ENCODE assay signal across 8 cellular contexts in the genomic region with DNA sequence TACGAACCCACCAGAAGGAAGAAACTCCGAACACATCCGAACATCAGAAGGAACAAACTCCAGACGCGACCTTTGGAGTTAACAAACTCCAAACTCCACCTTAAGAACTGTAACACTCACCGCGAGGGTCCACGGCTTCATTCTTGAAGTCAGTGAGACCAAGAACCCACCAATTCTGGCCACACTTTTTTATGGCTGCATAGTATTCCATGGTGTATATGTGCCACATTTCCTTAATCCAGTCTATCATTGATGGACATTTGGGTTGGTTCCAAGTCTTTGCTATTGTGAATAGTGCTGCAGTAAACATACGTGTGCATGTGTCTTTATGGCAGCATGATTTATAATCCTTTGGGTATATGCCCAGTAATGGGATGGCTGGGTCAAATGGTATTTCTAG. TPM values are rescaled to one million over a fixed set of nuclear protein-coding genes. Genes with fewer than 3 reads are reported as not detected.
"Had no signal": no experiment of that assay in that cellular context is flagged by ENCODE, and none has a peak within 500 bp of the region (broad histone marks: within the 10 kb centered on the region; RNA-seq: fewer than 3 reads in every experiment).

No MANE protein-coding gene starts in this region.

RNA-seq across cellular contexts. Expression of gene SRSF12, which starts 51.8 kb away (rescaled TPM):
- total RNA-seq: activated B cell treated with CpG ODN at 0.5 μM for 24 hours; activated CD4-positive, alpha-beta memory T cell treated with anti-CD3 and anti-CD28 coated beads, Interleukin-2, amount 10 ng/mL, durations not matched to agents 7 days and 5 days; activated CD4-positive, alpha-beta T cell treated with anti-CD3 and anti-CD28 coated beads, Interleukin-2, amount 10 ng/mL, durations not matched to agents 7 days and 5 days; activated CD8-positive, alpha-beta memory T cell treated with anti-CD3 and anti-CD28 coated beads, Interleukin-2, amount 10 ng/mL, durations not matched to agents 7 days and 5 days; activated CD8-positive, alpha-beta T cell treated with anti-CD3 and anti-CD28 coated beads, Interleukin-2, amount 10 ng/mL, durations not matched to agents 7 days and 5 days; T-helper 1 cell treated with Interleukin-12 subunit alpha and Interleukin-12 subunit beta and Interleukin-4 antibody, amounts not matched to agents 30 ng/mL and 1 ng/mL, for 36 hours; T-helper 17 cell; T-helper 2 cell treated with Interferon-gamma antibody and Interleukin-4, amounts not matched to agents 100 ng/mL and 5 ng/mL, for 36 hours had no signal
